Comparison of ENCODE assay signal across 9 cellular contexts in the genomic region with DNA sequence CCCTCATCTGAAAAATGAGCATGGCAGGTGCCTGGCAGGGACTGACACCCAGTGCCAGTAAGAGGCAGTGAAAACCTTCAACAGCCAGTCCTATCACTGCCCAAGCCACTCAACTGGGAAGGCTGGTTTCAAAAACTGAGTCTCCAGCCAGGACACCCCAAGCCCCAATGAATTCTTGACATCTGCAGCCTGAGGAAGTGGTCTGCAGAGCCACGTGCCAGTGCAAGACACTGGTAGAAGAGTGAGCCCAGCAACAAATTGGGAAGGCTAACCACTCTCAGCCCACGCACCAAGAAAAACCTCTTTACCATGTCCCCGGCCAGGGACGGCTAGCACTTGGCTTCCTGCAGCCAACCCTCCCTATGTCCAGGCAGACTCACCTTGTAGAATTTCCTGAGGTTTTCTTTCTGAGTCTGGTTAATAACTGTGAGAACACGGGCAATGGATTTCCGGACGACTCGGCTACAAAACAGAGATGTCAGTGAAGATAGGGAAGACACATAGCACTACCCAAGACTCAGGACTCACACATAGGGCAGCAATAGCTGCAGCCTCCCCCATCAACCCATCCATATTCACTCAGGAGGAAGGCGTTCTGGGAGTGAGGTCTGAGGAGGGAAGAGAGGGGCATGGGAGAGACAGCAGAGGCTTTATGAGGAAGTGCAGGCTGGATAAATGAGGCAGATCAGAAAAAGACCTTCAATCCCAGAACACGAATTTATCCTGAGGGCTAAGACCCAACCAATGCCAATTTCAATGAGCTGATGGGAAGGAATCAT. TPM values are rescaled to one million over a fixed set of nuclear protein-coding genes. Genes with fewer than 3 reads are reported as not detected.
DNase-seq lines count a peak whose midpoint lies in the region; ATAC-seq and TF ChIP-seq lines count a peak whose summit lies in the region.
"Had no signal": no experiment of that assay in that cellular context is flagged by ENCODE, and none has a peak within 500 bp of the region (broad histone marks: within the 10 kb centered on the region; RNA-seq: fewer than 3 reads in every experiment).

No MANE protein-coding gene starts in this region.

- H3K4me3 Mint-ChIP-seq in Caco-2 (ENCODE audit: unreplicated experiment) = peak overlapping the region; percentile 85
- peak overlapping the region; percentile 94 for H3K4me3 Mint-ChIP-seq in dendritic cell treated with granulocyte-macrophage colony-stimulating factor and Interleukin-4, amounts not matched to agents 40 ng/mL and 50 ng/mL, for 4 days

- no peaks in the 10 kb centered on the region for H3K27me3 Mint-ChIP-seq in Caco-2 (ENCODE audit: insufficient read depth, unreplicated experiment)
- no peaks in the 10 kb centered on the region for H3K27me3 Mint-ChIP-seq in dendritic cell treated with granulocyte-macrophage colony-stimulating factor and Interleukin-4, amounts not matched to agents 40 ng/mL and 50 ng/mL, for 4 days

- H3K9me3 Mint-ChIP-seq in Caco-2 (ENCODE audit: unreplicated experiment) = no peaks in the 10 kb centered on the region
- H3K9me3 Mint-ChIP-seq in dendritic cell treated with granulocyte-macrophage colony-stimulating factor and Interleukin-4, amounts not matched to agents 40 ng/mL and 50 ng/mL, for 4 days = no peaks in the 10 kb centered on the region

- H3K4me1 ChIP-seq in Caco-2 = peaks cover 10% of the 10 kb centered on the region; the same call in 1 of the 2 replicates

- H4K20me1 ChIP-seq in neural cell (ENCODE audit: insufficient read depth) = peaks cover 15% of the 10 kb centered on the region

- TF ChIP-seq CTCF in Caco-2 (IDR thresholded peaks at IDR 0.05; ENCODE audit: insufficient read depth in 1 of 2, low read depth in 1 of 2, low read length in 1 of 2, severe bottlenecking in 1 of 2, unreplicated experiment in 1 of 2) (no peak), NB4 (IDR thresholded peaks at IDR 0.05; ENCODE audit: low read depth, low read length) (no peak), neural cell (IDR thresholded peaks at IDR 0.05; ENCODE audit: poor library complexity, severe bottlenecking) (no peak)

- peak overlapping the region; percentile 95 for H3K27ac Mint-ChIP-seq in Caco-2 (ENCODE audit: unreplicated experiment)
- H3K27ac Mint-ChIP-seq in dendritic cell treated with granulocyte-macrophage colony-stimulating factor and Interleukin-4, amounts not matched to agents 40 ng/mL and 50 ng/mL, for 4 days = peak overlapping the region; percentile 93

- H3F3A ChIP-seq in neural cell (ENCODE audit: insufficient read depth, low read length, poor library complexity, severe bottlenecking) = no peaks in the 10 kb centered on the region

- intact Hi-C loops in Caco-2 (cut with micrococcal nuclease; ENCODE audit: unreplicated experiment) = loop anchor here (5.0 to 10.0 kb wide), 2 partner anchors 282 to 385 kb away; a partner anchor contains a TSS
- intact Hi-C loops in dendritic cell treated with granulocyte-macrophage colony-stimulating factor and Interleukin-4, amounts not matched to agents 40 ng/mL and 50 ng/mL, for 4 days (cut with micrococcal nuclease) = loop anchor here (5.0 to 10.0 kb wide), 2 partner anchors 82 to 245 kb away; a partner anchor contains a TSS

- DNase-seq in Caco-2 (no peak), NB4 (ENCODE audit: low read depth) (peak; percentile 30), KG1 (lab: John Stamatoyannopoulos, UW) (no peak), OCI-M2 (lab: John Stamatoyannopoulos, UW; ENCODE audit: unreplicated experiment) (no peak)
- DNase-seq: foreskin melanocyte had no signal

- H3K79me2 ChIP-seq in neural cell (replicated peaks; ENCODE audit: insufficient read depth, low read length) = peaks cover 9% of the 10 kb centered on the region

- peak overlapping the region; percentile 85 for H3K4me3 ChIP-seq in Caco-2 (ENCODE audit: low read depth, low read length)
- peak overlapping the region; percentile 100 for H3K4me3 ChIP-seq in NB4 (ENCODE audit: low read depth, low read length)
- peak overlapping the region; percentile 79 for H3K4me3 ChIP-seq in neural cell (ENCODE audit: low read length)

- peak overlapping the region; percentile 19 for H3K4me2 ChIP-seq in neural cell (ENCODE audit: low read length)

- H3K27me3 ChIP-seq in Caco-2 (replicated peaks; ENCODE audit: control insufficient read depth, insufficient read depth, low read length) (no peaks in the 10 kb centered on the region), neural cell (ENCODE audit: insufficient read depth, low read depth, low read length) (no peaks in the 10 kb centered on the region)

- CTCF ChIA-PET in Caco-2 (lab: Charles Lee) = interaction anchor here (2.7 to 11.7 kb wide), 2 partner anchors 86 to 88 kb away, joined by 24 to 325 read pairs; a partner anchor contains a TSS

- no peak for TF ChIP-seq RAD21 in neural cell (conservative IDR thresholded peaks at IDR 0.05)

- POLR2A ChIA-PET in Caco-2 (lab: Charles Lee) = interaction anchor here (1.5 kb wide), 1 partner anchor 9 kb away, joined by 4 read pairs; no protein-coding TSS in a partner anchor

- peak; percentile 23 for TF ChIP-seq POLR2A in NB4 (IDR thresholded peaks at IDR 0.05; ENCODE audit: extremely low read depth, insufficient read length)

- no peak for ATAC-seq in activated CD4-positive, CD25-positive, alpha-beta regulatory T cell treated with anti-CD3 and anti-CD28 coated beads, Interleukin-2, amount 50 U/mL, for 24 hours
- ATAC-seq in GM21723 (IDR thresholded peaks at IDR 0.05; ENCODE audit: unreplicated experiment) = no peak

- no peaks in the 10 kb centered on the region for H3K9me2 ChIP-seq in neural cell (ENCODE audit: insufficient read depth, low read length)

- peaks cover 75% of the 10 kb centered on the region for H3K36me3 Mint-ChIP-seq in Caco-2 (ENCODE audit: insufficient read depth, unreplicated experiment)
- H3K36me3 Mint-ChIP-seq in dendritic cell treated with granulocyte-macrophage colony-stimulating factor and Interleukin-4, amounts not matched to agents 40 ng/mL and 50 ng/mL, for 4 days (ENCODE audit: low read depth) = peaks cover 64% of the 10 kb centered on the region

- no peak overlapping the region for H3K27ac ChIP-seq in neural cell (ENCODE audit: low read length)

- no peak overlapping the region for H2AFZ ChIP-seq in neural cell (ENCODE audit: low read depth, low read length)

- H3K36me3 ChIP-seq in Caco-2 (ENCODE audit: control insufficient read depth, insufficient read depth, low read length) = peaks cover 13% of the 10 kb centered on the region
- no peaks in the 10 kb centered on the region for H3K36me3 ChIP-seq in neural cell (ENCODE audit: insufficient read depth, low read length)

- BruUV-seq in Caco-2 (replicated peaks; lab: Mats Ljungman, UMichigan) = no TSS peak

- no peak for TF ChIP-seq EP300 in neural cell (conservative IDR thresholded peaks at IDR 0.05; ENCODE audit: poor library complexity, severe bottlenecking)

- H3K9ac ChIP-seq in neural cell (ENCODE audit: low read length) = peak overlapping the region; percentile 75

- H3K4me1 Mint-ChIP-seq in Caco-2 (ENCODE audit: low read depth, unreplicated experiment) = peaks cover 7% of the 10 kb centered on the region
- H3K4me1 Mint-ChIP-seq in dendritic cell treated with granulocyte-macrophage colony-stimulating factor and Interleukin-4, amounts not matched to agents 40 ng/mL and 50 ng/mL, for 4 days (ENCODE audit: low read depth) = peaks cover 37% of the 10 kb centered on the region

- no peaks in the 10 kb centered on the region for H3K9me3 ChIP-seq in Caco-2
- H3K9me3 ChIP-seq in neural cell (ENCODE audit: low read length) = no peaks in the 10 kb centered on the region

TF ChIP-seq in neural cell, 6 proteins besides CTCF, POLR2A, EP300 and RAD21:
- no peak for TF ChIP-seq POLR2AphosphoS5 (IDR thresholded peaks at IDR 0.05)
- TF ChIP-seq EZH2 (IDR thresholded peaks at IDR 0.05; ENCODE audit: borderline replicate concordance, insufficient read depth, low read length, poor library complexity, severe bottlenecking) = no peak
- TF ChIP-seq, protein P1, sequence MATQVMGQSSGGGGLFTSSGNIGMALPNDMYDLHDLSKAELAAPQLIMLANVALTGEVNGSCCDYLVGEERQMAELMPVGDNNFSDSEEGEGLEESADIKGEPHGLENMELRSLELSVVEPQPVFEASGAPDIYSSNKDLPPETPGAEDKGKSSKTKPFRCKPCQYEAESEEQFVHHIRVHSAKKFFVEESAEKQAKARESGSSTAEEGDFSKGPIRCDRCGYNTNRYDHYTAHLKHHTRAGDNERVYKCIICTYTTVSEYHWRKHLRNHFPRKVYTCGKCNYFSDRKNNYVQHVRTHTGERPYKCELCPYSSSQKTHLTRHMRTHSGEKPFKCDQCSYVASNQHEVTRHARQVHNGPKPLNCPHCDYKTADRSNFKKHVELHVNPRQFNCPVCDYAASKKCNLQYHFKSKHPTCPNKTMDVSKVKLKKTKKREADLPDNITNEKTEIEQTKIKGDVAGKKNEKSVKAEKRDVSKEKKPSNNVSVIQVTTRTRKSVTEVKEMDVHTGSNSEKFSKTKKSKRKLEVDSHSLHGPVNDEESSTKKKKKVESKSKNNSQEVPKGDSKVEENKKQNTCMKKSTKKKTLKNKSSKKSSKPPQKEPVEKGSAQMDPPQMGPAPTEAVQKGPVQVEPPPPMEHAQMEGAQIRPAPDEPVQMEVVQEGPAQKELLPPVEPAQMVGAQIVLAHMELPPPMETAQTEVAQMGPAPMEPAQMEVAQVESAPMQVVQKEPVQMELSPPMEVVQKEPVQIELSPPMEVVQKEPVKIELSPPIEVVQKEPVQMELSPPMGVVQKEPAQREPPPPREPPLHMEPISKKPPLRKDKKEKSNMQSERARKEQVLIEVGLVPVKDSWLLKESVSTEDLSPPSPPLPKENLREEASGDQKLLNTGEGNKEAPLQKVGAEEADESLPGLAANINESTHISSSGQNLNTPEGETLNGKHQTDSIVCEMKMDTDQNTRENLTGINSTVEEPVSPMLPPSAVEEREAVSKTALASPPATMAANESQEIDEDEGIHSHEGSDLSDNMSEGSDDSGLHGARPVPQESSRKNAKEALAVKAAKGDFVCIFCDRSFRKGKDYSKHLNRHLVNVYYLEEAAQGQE (IDR thresholded peaks at IDR 0.05; ENCODE audit: borderline replicate concordance) = no peak
- no peak for TF ChIP-seq TAF1 (IDR thresholded peaks at IDR 0.05; ENCODE audit: low read depth)
- no peak for TF ChIP-seq MXI1 (conservative IDR thresholded peaks at IDR 0.05; ENCODE audit: poor library complexity, severe bottlenecking)
- no peak for TF ChIP-seq SMC3 (conservative IDR thresholded peaks at IDR 0.05; ENCODE audit: poor library complexity)
TF ChIP-seq in neural cell: peak in this region for 0.

RNA-seq across cellular contexts. Expression of a gene that starts 1.8 kb away (rescaled TPM):
- total RNA-seq in Caco-2 (2022) = 1,528 and 1,598 TPM in 2 replicates
- 1,777 and 2,116 TPM in 2 replicates for polyA plus RNA-seq in neural cell
- polyA minus RNA-seq in neural cell = 464 and 511 TPM in 2 replicates

RNA-seq across cellular contexts. Expression of a gene that starts 1.9 kb away (rescaled TPM):
- total RNA-seq in Caco-2 (2022) = 59.0 and 60.1 TPM in 2 replicates
- 35.4 and 46.5 TPM in 2 replicates for polyA plus RNA-seq in neural cell
- polyA minus RNA-seq in neural cell = 18.3 and 23.0 TPM in 2 replicates

RNA-seq across cellular contexts. Expression of a gene that starts 6.7 kb away (rescaled TPM):
- not detected in 2 replicates for total RNA-seq in Caco-2 (2022)
- not detected in 2 replicates for polyA plus RNA-seq in neural cell
- polyA minus RNA-seq in neural cell = not detected in 2 replicates
